In the genomic region with DNA sequence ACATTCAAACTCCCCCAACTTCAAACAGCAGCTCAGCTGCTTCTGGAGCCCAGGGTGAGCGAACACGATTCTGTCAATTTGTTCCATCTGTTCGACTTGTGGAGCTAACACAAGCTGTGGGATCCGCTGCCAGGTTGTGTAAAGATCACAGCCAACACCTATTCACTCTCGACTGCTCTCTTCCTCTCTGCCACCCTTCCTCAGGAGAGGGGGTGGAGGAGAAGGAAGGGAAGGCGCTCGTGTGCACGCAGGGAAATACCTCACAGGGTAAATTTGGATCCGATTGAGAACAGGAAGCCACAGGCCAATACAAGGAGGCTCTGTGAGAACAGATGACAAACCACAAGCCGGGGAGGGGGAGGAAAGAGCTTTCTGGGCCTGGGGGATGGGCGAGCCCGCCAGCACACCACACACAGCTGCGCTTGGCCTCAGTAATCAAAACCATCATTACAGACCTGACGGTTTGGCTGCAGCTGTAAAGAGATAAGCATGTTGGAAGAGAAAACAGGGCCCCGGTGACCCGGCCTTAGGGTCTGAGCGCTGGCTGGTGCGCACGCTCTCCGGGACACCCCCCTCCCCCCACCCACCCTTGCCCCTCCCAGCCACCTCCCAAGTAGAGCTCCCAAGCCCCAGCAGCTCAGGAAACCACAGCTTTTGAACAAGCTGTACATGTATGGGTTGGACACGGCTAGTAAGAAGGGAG, we compare ENCODE assay signal across 8 cellular contexts. TPM values are rescaled to one million over a fixed set of nuclear protein-coding genes. Genes with fewer than 3 reads are reported as not detected.
DNase-seq lines count a peak whose midpoint lies in the region; TF ChIP-seq lines count a peak whose summit lies in the region.

No MANE protein-coding gene starts in this region.

- H3K4me3 ChIP-seq in H7 (ENCODE audit: insufficient read depth, low read depth, low read length) (no peak overlapping the region), astrocyte of the cerebellum (ENCODE audit: low read depth, low read length) (peak overlapping the region; percentile 24), iPS-18a (ENCODE audit: low read length) (peak overlapping the region; percentile 10), PC-9 (no peak overlapping the region)

- no peaks in the 10 kb centered on the region for H3K9me3 ChIP-seq in iPS-18a (ENCODE audit: control insufficient read depth, low read depth, low read length)
- no peaks in the 10 kb centered on the region for H3K9me3 ChIP-seq in PC-9 (ENCODE audit: insufficient read depth, low read depth)

- H3K9me2 ChIP-seq in PC-9 (ENCODE audit: insufficient read depth) = no peaks in the 10 kb centered on the region

- POLR2A ChIA-PET in PC-9 (lab: Charles Lee; ENCODE audit: unreplicated experiment) = no interaction called here

- H3K4me1 ChIP-seq in iPS-18a (ENCODE audit: control insufficient read depth, low read depth, low read length) = peaks cover 14% of the 10 kb centered on the region
- no peaks in the 10 kb centered on the region for H3K4me1 ChIP-seq in PC-9 (replicated peaks; ENCODE audit: insufficient read depth)

- H4K20me1 ChIP-seq in PC-9 (ENCODE audit: insufficient read depth) = no peaks in the 10 kb centered on the region

- H3F3A ChIP-seq in PC-9 (ENCODE audit: insufficient read depth, low read depth) = no peaks in the 10 kb centered on the region

- in situ Hi-C loops in astrocyte of the cerebellum (cut with HindIII; ENCODE audit: low sequenced_read_pairs) = no loop called here

- TF ChIP-seq CTCF in astrocyte of the cerebellum (IDR thresholded peaks at IDR 0.05; ENCODE audit: low read depth, low read length, missing control alignments) = no peak
- TF ChIP-seq CTCF in PC-9 (conservative IDR thresholded peaks at IDR 0.05) = no peak

- CTCF ChIA-PET in PC-9 (lab: Charles Lee) = no interaction called here

- no peaks in the 10 kb centered on the region for H3K79me2 ChIP-seq in PC-9 (ENCODE audit: low read depth)

- H3K27ac ChIP-seq in iPS-18a (ENCODE audit: low read length) (no peak overlapping the region), PC-9 (no peak overlapping the region)

- H3K27me3 ChIP-seq in H7 (ENCODE audit: control insufficient read depth, insufficient read depth, low read length) (no peaks in the 10 kb centered on the region), iPS-18a (ENCODE audit: control insufficient read depth, insufficient read depth, low read length) (no peaks in the 10 kb centered on the region), PC-9 (ENCODE audit: insufficient read depth, low read depth) (no peaks in the 10 kb centered on the region)

- no peak overlapping the region for H3K4me2 ChIP-seq in PC-9

- BruUV-seq in PC-9 (replicated peaks; lab: Mats Ljungman, UMichigan) = no TSS peak

- intact Hi-C loops in PC-9 (cut with micrococcal nuclease; ENCODE audit: unreplicated experiment) = no loop called here

- H3K36me3 ChIP-seq in H7 (replicated peaks; ENCODE audit: control insufficient read depth, insufficient read depth, low read length) (peaks cover 11% of the 10 kb centered on the region), iPS-18a (ENCODE audit: control insufficient read depth, low read depth, low read length) (peaks cover 59% of the 10 kb centered on the region), PC-9 (ENCODE audit: low read depth) (peaks cover 4% of the 10 kb centered on the region; the same call in 1 of the 2 replicates)

- no peak overlapping the region for H2AFZ ChIP-seq in PC-9

- no peak overlapping the region for H3K9ac ChIP-seq in iPS-18a (ENCODE audit: low read length)

- peak; percentile 77 for DNase-seq in GM04504 (ENCODE audit: low read depth)
- peak; percentile 80 for DNase-seq in H7
- DNase-seq in MV-4-11 (lab: John Stamatoyannopoulos, UW) = peak; percentile 96
- DNase-seq in T1000 (lab: John Stamatoyannopoulos, UW) = peak; percentile 13
- DNase-seq in astrocyte of the cerebellum (ENCODE audit: low read depth) = peak; percentile 72
- peak; percentile 62 to 69 (median 66) for DNase-seq in stimulated activated CD4-positive, alpha-beta T cell treated with anti-CD3 and anti-CD28 coated beads, Interleukin-12 subunit alpha, Interleukin-12 subunit beta, amount 100 ng/mL, for 48 hours (ENCODE audit: low read depth in 2 of 3, low spot score in 1 of 3)
- DNase-seq in PC-9 = no peak

RNA-seq across cellular contexts. Expression of a gene that starts 54.2 kb away (rescaled TPM):
- 14.0 and 18.3 TPM in 2 replicates for total RNA-seq in H7 (2014; rRNA removed; shearing (Covaris generic))
- 23.0 and 33.4 TPM in 2 replicates for total RNA-seq in PC-9 (2021)

Comparison
In these comparisons a context has a peak if more than half of its experiments do, and no peak if none do; other contexts are left out.
1. DNase-seq: peak in GM04504 (single experiment), H7 (single experiment), MV-4-11 (single experiment), T1000 (single experiment), astrocyte of the cerebellum (single experiment) and stimulated activated CD4-positive, alpha-beta T cell treated with anti-CD3 and anti-CD28 coated beads, Interleukin-12 subunit alpha, Interleukin-12 subunit beta, amount 100 ng/mL, for 48 hours (3 of 3); none in PC-9 (0 of 2).
2. H3K4me3 ChIP-seq: peak in astrocyte of the cerebellum (single experiment) and iPS-18a (single experiment); none in H7 (single experiment) and PC-9 (single experiment).